1 cellular context compared by ENCODE assay signal in genomic region chrX:121011254-121011653, GRCh38.
TF ChIP-seq lines count a peak whose summit lies in the region.

No MANE protein-coding gene starts in this region.

TF ChIP-seq in HepG2, 621 proteins besides CTCF, POLR2A, EP300 and RAD21 (continued from another document):
- no peak for TF ChIP-seq ZNF414 (CRISPR knock-in tag; IDR thresholded peaks at IDR 0.05)
- TF ChIP-seq, protein P1, sequence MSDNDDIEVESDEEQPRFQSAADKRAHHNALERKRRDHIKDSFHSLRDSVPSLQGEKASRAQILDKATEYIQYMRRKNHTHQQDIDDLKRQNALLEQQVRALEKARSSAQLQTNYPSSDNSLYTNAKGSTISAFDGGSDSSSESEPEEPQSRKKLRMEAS (IDR thresholded peaks at IDR 0.05) = no peak
- no peak for TF ChIP-seq ZNF17 (CRISPR knock-in tag; IDR thresholded peaks at IDR 0.05)
- TF ChIP-seq KDM4B (CRISPR knock-in tag; IDR thresholded peaks at IDR 0.05) = no peak
- TF ChIP-seq, protein P2, sequence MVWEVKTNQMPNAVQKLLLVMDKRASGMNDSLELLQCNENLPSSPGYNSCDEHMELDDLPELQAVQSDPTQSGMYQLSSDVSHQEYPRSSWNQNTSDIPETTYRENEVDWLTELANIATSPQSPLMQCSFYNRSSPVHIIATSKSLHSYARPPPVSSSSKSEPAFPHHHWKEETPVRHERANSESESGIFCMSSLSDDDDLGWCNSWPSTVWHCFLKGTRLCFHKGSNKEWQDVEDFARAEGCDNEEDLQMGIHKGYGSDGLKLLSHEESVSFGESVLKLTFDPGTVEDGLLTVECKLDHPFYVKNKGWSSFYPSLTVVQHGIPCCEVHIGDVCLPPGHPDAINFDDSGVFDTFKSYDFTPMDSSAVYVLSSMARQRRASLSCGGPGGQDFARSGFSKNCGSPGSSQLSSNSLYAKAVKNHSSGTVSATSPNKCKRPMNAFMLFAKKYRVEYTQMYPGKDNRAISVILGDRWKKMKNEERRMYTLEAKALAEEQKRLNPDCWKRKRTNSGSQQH (CRISPR knock-in tag; IDR thresholded peaks at IDR 0.05; ENCODE audit: low read depth) = no peak
- no peak for TF ChIP-seq TARDBP (CRISPR knock-in tag; IDR thresholded peaks at IDR 0.05)
- TF ChIP-seq TCF7 (IDR thresholded peaks at IDR 0.05; ENCODE audit: low read depth) = 0 out of 2 replicates have a peak, but pooled peaks have one; percentile 18
- no peak for TF ChIP-seq EHMT2 (IDR thresholded peaks at IDR 0.05; ENCODE audit: borderline replicate concordance, low read depth, low read length)
- TF ChIP-seq MEIS2 (CRISPR knock-in tag; IDR thresholded peaks at IDR 0.05) = no peak
- no peak for TF ChIP-seq DNMT3B (CRISPR knock-in tag; conservative IDR thresholded peaks at IDR 0.05)
- 0 out of 2 replicates have a peak, but pooled peaks have one; percentile 30 for TF ChIP-seq ZBTB38 (CRISPR knock-in tag; IDR thresholded peaks at IDR 0.05)
- TF ChIP-seq KLF11 (CRISPR knock-in tag; IDR thresholded peaks at IDR 0.05) = no peak
- no peak for TF ChIP-seq ZNF124 (CRISPR knock-in tag; IDR thresholded peaks at IDR 0.05)
- TF ChIP-seq ZNF446 (CRISPR knock-in tag; IDR thresholded peaks at IDR 0.05) = no peak
- TF ChIP-seq ZNF891 (CRISPR knock-in tag; IDR thresholded peaks at IDR 0.05) = no peak
- peak; percentile 29; the same call in 1 of the 2 replicates for TF ChIP-seq ZBTB4 (CRISPR knock-in tag; IDR thresholded peaks at IDR 0.05; ENCODE audit: borderline replicate concordance)
- no peak for TF ChIP-seq GABPA (IDR thresholded peaks at IDR 0.05; ENCODE audit: low read depth, low read length)
- no peak for TF ChIP-seq GABPA (CRISPR knock-in tag; IDR thresholded peaks at IDR 0.05; ENCODE audit: low read depth)
- peak; percentile 30; the same call in 1 of the 2 replicates for TF ChIP-seq FOXP4 (CRISPR knock-in tag; IDR thresholded peaks at IDR 0.05)
- no peak for TF ChIP-seq HIVEP1 (CRISPR knock-in tag; IDR thresholded peaks at IDR 0.05)
- no peak for TF ChIP-seq TMF1 (CRISPR knock-in tag; IDR thresholded peaks at IDR 0.05; ENCODE audit: low read depth)
- no peak for TF ChIP-seq CCAR2 (optimal IDR thresholded peaks at IDR 0.05; ENCODE audit: low read depth, low read length)
- TF ChIP-seq CAMTA2 (CRISPR knock-in tag; IDR thresholded peaks at IDR 0.05; ENCODE audit: borderline replicate concordance) = no peak
- no peak for TF ChIP-seq NR2F2 (IDR thresholded peaks at IDR 0.05; ENCODE audit: borderline replicate concordance, low read depth)
- TF ChIP-seq, protein P3, sequence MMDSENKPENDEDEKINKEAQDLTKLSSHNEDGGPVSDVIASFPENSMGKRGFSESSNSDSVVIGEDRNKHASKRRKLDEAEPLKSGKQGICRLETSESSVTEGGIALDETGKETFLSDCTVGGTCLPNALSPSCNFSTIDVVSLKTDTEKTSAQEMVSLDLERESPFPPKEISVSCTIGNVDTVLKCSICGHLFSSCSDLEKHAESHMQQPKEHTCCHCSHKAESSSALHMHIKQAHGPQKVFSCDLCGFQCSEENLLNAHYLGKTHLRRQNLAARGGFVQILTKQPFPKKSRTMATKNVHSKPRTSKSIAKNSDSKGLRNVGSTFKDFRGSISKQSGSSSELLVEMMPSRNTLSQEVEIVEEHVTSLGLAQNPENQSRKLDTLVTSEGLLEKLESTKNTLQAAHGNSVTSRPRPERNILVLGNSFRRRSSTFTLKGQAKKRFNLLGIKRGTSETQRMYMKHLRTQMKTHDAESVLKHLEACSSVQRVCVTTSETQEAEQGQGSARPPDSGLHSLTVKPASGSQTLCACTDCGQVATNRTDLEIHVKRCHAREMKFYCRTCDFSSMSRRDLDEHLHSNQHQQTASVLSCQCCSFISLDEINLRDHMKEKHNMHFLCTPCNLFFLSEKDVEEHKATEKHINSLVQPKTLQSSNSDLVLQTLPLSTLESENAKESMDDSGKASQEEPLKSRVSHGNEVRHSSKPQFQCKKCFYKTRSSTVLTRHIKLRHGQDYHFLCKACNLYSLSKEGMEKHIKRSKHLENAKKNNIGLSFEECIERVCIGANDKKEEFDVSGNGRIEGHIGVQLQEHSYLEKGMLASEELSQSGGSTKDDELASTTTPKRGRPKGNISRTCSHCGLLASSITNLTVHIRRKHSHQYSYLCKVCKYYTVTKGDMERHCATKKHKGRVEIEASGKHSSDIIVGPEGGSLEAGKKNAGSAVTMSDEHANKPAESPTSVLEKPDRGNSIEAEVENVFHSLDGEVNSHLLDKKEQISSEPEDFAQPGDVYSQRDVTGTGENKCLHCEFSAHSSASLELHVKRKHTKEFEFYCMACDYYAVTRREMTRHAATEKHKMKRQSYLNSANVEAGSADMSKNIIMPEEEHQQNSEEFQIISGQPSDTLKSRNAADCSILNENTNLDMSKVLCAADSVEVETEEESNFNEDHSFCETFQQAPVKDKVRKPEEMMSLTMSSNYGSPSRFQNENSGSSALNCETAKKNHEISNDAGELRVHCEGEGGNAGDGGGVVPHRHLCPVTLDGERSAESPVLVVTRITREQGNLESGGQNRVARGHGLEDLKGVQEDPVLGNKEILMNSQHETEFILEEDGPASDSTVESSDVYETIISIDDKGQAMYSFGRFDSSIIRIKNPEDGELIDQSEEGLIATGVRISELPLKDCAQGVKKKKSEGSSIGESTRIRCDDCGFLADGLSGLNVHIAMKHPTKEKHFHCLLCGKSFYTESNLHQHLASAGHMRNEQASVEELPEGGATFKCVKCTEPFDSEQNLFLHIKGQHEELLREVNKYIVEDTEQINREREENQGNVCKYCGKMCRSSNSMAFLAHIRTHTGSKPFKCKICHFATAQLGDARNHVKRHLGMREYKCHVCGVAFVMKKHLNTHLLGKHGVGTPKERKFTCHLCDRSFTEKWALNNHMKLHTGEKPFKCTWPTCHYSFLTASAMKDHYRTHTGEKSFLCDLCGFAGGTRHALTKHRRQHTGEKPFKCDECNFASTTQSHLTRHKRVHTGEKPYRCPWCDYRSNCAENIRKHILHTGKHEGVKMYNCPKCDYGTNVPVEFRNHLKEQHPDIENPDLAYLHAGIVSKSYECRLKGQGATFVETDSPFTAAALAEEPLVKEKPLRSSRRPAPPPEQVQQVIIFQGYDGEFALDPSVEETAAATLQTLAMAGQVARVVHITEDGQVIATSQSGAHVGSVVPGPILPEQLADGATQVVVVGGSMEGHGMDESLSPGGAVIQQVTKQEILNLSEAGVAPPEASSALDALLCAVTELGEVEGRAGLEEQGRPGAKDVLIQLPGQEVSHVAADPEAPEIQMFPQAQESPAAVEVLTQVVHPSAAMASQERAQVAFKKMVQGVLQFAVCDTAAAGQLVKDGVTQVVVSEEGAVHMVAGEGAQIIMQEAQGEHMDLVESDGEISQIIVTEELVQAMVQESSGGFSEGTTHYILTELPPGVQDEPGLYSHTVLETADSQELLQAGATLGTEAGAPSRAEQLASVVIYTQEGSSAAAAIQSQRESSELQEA (CRISPR knock-in tag; IDR thresholded peaks at IDR 0.05; ENCODE audit: not compliant biosample characterization) = no peak
- no peak for TF ChIP-seq ZBTB39 (CRISPR knock-in tag; IDR thresholded peaks at IDR 0.05)
- no peak for TF ChIP-seq JUN (CRISPR knock-in tag; IDR thresholded peaks at IDR 0.05)
- TF ChIP-seq DPF2 (CRISPR knock-in tag; IDR thresholded peaks at IDR 0.05; ENCODE audit: borderline replicate concordance, low read depth) = no peak
- no peak for TF ChIP-seq MLLT10 (CRISPR knock-in tag; IDR thresholded peaks at IDR 0.05)
- no peak for TF ChIP-seq ZMAT3 (CRISPR knock-in tag; conservative IDR thresholded peaks at IDR 0.05)
- TF ChIP-seq, protein P4, sequence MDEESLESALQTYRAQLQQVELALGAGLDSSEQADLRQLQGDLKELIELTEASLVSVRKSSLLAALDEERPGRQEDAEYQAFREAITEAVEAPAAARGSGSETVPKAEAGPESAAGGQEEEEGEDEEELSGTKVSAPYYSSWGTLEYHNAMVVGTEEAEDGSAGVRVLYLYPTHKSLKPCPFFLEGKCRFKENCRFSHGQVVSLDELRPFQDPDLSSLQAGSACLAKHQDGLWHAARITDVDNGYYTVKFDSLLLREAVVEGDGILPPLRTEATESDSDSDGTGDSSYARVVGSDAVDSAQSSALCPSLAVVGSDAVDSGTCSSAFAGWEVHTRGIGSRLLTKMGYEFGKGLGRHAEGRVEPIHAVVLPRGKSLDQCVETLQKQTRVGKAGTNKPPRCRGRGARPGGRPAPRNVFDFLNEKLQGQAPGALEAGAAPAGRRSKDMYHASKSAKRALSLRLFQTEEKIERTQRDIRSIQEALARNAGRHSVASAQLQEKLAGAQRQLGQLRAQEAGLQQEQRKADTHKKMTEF (CRISPR knock-in tag; IDR thresholded peaks at IDR 0.05) = no peak
- TF ChIP-seq TBP (CRISPR knock-in tag; IDR thresholded peaks at IDR 0.05) = no peak
- no peak for TF ChIP-seq SOX13 (IDR thresholded peaks at IDR 0.05)
- TF ChIP-seq SOX13 (CRISPR knock-in tag; conservative IDR thresholded peaks at IDR 0.05 in 1 of 2, IDR thresholded peaks at IDR 0.05 in 1 of 2) = peak in 1 of 2 experiments; percentile 19; a peak in 1 of 4 replicates
- TF ChIP-seq ZFP82 (CRISPR knock-in tag; IDR thresholded peaks at IDR 0.05; ENCODE audit: borderline replicate concordance) = no peak
- TF ChIP-seq ETV6 (CRISPR knock-in tag; conservative IDR thresholded peaks at IDR 0.05) = no peak
